8 cellular contexts compared by ENCODE assay signal in genomic region chr4:184733654-184734524, GRCh38. TPM values are rescaled to one million over a fixed set of nuclear protein-coding genes. Genes with fewer than 3 reads are reported as not detected.
DNase-seq lines count a peak whose midpoint lies in the region; ATAC-seq and TF ChIP-seq lines count a peak whose summit lies in the region.

Gene CENPU, minus strand, starts transcription at chr4:184734096. Its CDS starts 34 bp downstream, at chr4:184734062.

- no peaks in the 10 kb centered on the region for H3K9me3 ChIP-seq in H9 (ENCODE audit: control insufficient read depth, low read depth, low read length)
- no peaks in the 10 kb centered on the region for H3K9me3 ChIP-seq in MG63

- H3K27ac ChIP-seq in H9 (ENCODE audit: insufficient read length, low read depth, low read length): peak within 1 kb of the TSS; percentile 26

- H3K27me3 ChIP-seq in H9 (ENCODE audit: insufficient read depth, low read length) (no peaks in the 10 kb centered on the region), MG63 (no peaks in the 10 kb centered on the region)

- H3K36me3 Mint-ChIP-seq in H9 (ENCODE audit: insufficient read depth in 1 of 3, low read depth in 3 of 3): peaks cover 17 to 41% (median 35%) of the 10 kb centered on the region in 3 experiments; a peak in 6 of 7 replicates
- peaks cover 16% of the 10 kb centered on the region for H3K36me3 Mint-ChIP-seq in nephron progenitor cell (ENCODE audit: low read depth)

- H2AFZ ChIP-seq in H9 (ENCODE audit: low read length): no peak within 1 kb of the TSS

- H4K91ac ChIP-seq in H9 (ENCODE audit: insufficient read length, low read depth, low read length): peak within 1 kb of the TSS; percentile 65

- no peaks in the 10 kb centered on the region for H3K9me3 Mint-ChIP-seq in H9
- H3K9me3 Mint-ChIP-seq in nephron progenitor cell: no peaks in the 10 kb centered on the region
- no peaks in the 10 kb centered on the region for H3K9me3 Mint-ChIP-seq in stimulated activated naive CD8-positive, alpha-beta T cell treated with anti-CD3 and anti-CD28 coated beads, Interleukin-15, amount 100 ng/mL, for 72 hours

- H3K27me3 Mint-ChIP-seq in H9 (ENCODE audit: low read depth): peaks cover 2% of the 10 kb centered on the region; the same call in 1 of the 2 replicates
- peaks cover 4% of the 10 kb centered on the region for H3K27me3 Mint-ChIP-seq in nephron progenitor cell (ENCODE audit: low read depth, poor library complexity)
- no peaks in the 10 kb centered on the region for H3K27me3 Mint-ChIP-seq in stimulated activated naive CD8-positive, alpha-beta T cell treated with anti-CD3 and anti-CD28 coated beads, Interleukin-15, amount 100 ng/mL, for 72 hours

- H3K36me3 ChIP-seq in MG63: peaks cover 3% of the 10 kb centered on the region; the same call in 1 of the 2 replicates

- peak within 1 kb of the TSS; percentile 99 for H3K9ac ChIP-seq in H9 (ENCODE audit: extremely low read depth, insufficient read length, low read length)

- H2BK5ac ChIP-seq in H9 (ENCODE audit: insufficient read length, low read length): peak within 1 kb of the TSS; percentile 46

- H3K4me1 Mint-ChIP-seq in H9 (peaks cover 40 to 47% of the 10 kb centered on the region in 2 experiments), nephron progenitor cell (peaks cover 43% of the 10 kb centered on the region)
- H3K4me1 Mint-ChIP-seq in stimulated activated naive CD8-positive, alpha-beta T cell treated with anti-CD3 and anti-CD28 coated beads, Interleukin-15, amount 100 ng/mL, for 72 hours: peaks cover 27% of the 10 kb centered on the region

- H3K56ac ChIP-seq in H9 (ENCODE audit: insufficient read length, low read depth, low read length): no peak within 1 kb of the TSS

- no peak within 1 kb of the TSS for H3K23ac ChIP-seq in H9 (ENCODE audit: insufficient read length, low read depth, low read length)

- peak within 1 kb of the TSS; percentile 92 for H2BK120ac ChIP-seq in H9 (ENCODE audit: low read depth, low read length, poor library complexity, severe bottlenecking)

- no peak within 1 kb of the TSS for H2BK20ac ChIP-seq in H9 (ENCODE audit: low read depth, low read length, poor library complexity, severe bottlenecking)

- H3K27ac Mint-ChIP-seq in H9 (peak within 1 kb of the TSS; percentile 96 to 100 (median 97)), nephron progenitor cell (peak within 1 kb of the TSS; percentile 86)
- peak within 1 kb of the TSS; percentile 91 to 98 for H3K27ac Mint-ChIP-seq in stimulated activated naive CD8-positive, alpha-beta T cell treated with anti-CD3 and anti-CD28 coated beads, Interleukin-15, amount 100 ng/mL, for 72 hours

- H3K4me3 Mint-ChIP-seq in H9 (peak within 1 kb of the TSS; percentile 90), nephron progenitor cell (peak within 1 kb of the TSS; percentile 94)
- H3K4me3 Mint-ChIP-seq in stimulated activated naive CD8-positive, alpha-beta T cell treated with anti-CD3 and anti-CD28 coated beads, Interleukin-15, amount 100 ng/mL, for 72 hours: peak within 1 kb of the TSS; percentile 92 to 98

- DNase-seq in ELR (ENCODE audit: low read depth) (peak; percentile 97), H9 (peak; percentile 99), MG63 (peak; percentile 93), SHP77 treated with DMSO at 0.1 percent for 48 hours (lab: John Stamatoyannopoulos, UW) (peak; percentile 87), fibroblast of the conjunctiva (ENCODE audit: low read depth) (peak; percentile 96), nephron progenitor cell (peak; percentile 96)
- DNase-seq in activated effector memory CD4-positive, alpha-beta T cell treated with anti-CD3 and anti-CD28 coated beads, Interleukin-2, amount 50 U/mL, for 16 hours: peak; percentile 98
- peak; percentile 97 to 98 for DNase-seq in stimulated activated naive CD8-positive, alpha-beta T cell treated with anti-CD3 and anti-CD28 coated beads, Interleukin-15, amount 100 ng/mL, for 72 hours

- peaks cover 4% of the 10 kb centered on the region for H3K23me2 ChIP-seq in H9 (ENCODE audit: insufficient read length, low read depth, low read length, poor library complexity, severe bottlenecking)

- H3K4me1 ChIP-seq in H9 (ENCODE audit: insufficient read depth, low read length): no peaks in the 10 kb centered on the region; the same call in 1 of the 2 replicates

- no CpG with 5 or more reads among the region's 69 CpGs for WGBS in H9 (ENCODE audit: extremely low coverage, insufficient read length, low lambda C conversion rate)

- H3K79me1 ChIP-seq in H9 (ENCODE audit: insufficient read depth, low read depth, low read length, poor library complexity, severe bottlenecking): peaks cover 6% of the 10 kb centered on the region

- peak within 1 kb of the TSS; percentile 79 for H3K4me3 ChIP-seq in MG63

- H3K79me2 ChIP-seq in H9 (ENCODE audit: insufficient read depth, low read length): peaks cover 17% of the 10 kb centered on the region; the same call in 1 of the 2 replicates

- H3K4me2 ChIP-seq in H9 (ENCODE audit: insufficient read depth, insufficient read length, low read length): peak within 1 kb of the TSS; percentile 96

- peak within 1 kb of the TSS; percentile 29 for H4K8ac ChIP-seq in H9 (replicated peaks; ENCODE audit: insufficient read length, low read depth, low read length)

- TF ChIP-seq CTCF in H9 (conservative IDR thresholded peaks at IDR 0.05) (no peak), nephron progenitor cell (IDR thresholded peaks at IDR 0.05) (no peak)

- ATAC-seq in stimulated activated naive CD8-positive, alpha-beta T cell treated with anti-CD3 and anti-CD28 coated beads, Interleukin-15, amount 100 ng/mL, for 72 hours: peak; percentile 93

- no peak within 1 kb of the TSS for H2BK12ac ChIP-seq in H9 (ENCODE audit: insufficient read length, low read depth, low read length)

- no peak within 1 kb of the TSS for H3T11ph ChIP-seq in H9 (ENCODE audit: low read length)

- H2BK15ac ChIP-seq in H9 (ENCODE audit: low read depth, low read length): no peak within 1 kb of the TSS

- H3K18ac ChIP-seq in H9 (ENCODE audit: insufficient read length, low read depth, low read length): peak within 1 kb of the TSS; percentile 93

- peak within 1 kb of the TSS; percentile 55; the same call in 1 of the 2 replicates for H3K4ac ChIP-seq in H9 (ENCODE audit: low read depth, low read length)

- peak within 1 kb of the TSS; percentile 89 for H4K5ac ChIP-seq in H9 (ENCODE audit: insufficient read length, low read depth, low read length)

- H2AK5ac ChIP-seq in H9 (ENCODE audit: insufficient read length, low read length): no peak within 1 kb of the TSS

- H3K14ac ChIP-seq in H9 (ENCODE audit: insufficient read depth, low read length): peak within 1 kb of the TSS; percentile 94

- H4K20me1 ChIP-seq in H9 (ENCODE audit: control insufficient read depth, insufficient read depth, insufficient read length): no peaks in the 10 kb centered on the region

RNA-seq across cellular contexts. Expression of gene CENPU, which starts in this region (rescaled TPM):
- total RNA-seq in H9 (2021): 112 and 124 TPM in 2 replicates
- 42.4 and 46.1 TPM in 2 replicates for total RNA-seq in MG63 (2014; rRNA removed; shearing (Covaris generic); ENCODE audit: low replicate concordance)

Comparison
In these comparisons a context has a peak if more than half of its experiments do, and no peak if none do; other contexts are left out.
1. Peak in every context shown above with its lines: DNase-seq, ATAC-seq, H3K4me3 ChIP-seq and H3K27ac ChIP-seq.